ENCODE assay signal across 26 cellular contexts in the genomic region with DNA sequence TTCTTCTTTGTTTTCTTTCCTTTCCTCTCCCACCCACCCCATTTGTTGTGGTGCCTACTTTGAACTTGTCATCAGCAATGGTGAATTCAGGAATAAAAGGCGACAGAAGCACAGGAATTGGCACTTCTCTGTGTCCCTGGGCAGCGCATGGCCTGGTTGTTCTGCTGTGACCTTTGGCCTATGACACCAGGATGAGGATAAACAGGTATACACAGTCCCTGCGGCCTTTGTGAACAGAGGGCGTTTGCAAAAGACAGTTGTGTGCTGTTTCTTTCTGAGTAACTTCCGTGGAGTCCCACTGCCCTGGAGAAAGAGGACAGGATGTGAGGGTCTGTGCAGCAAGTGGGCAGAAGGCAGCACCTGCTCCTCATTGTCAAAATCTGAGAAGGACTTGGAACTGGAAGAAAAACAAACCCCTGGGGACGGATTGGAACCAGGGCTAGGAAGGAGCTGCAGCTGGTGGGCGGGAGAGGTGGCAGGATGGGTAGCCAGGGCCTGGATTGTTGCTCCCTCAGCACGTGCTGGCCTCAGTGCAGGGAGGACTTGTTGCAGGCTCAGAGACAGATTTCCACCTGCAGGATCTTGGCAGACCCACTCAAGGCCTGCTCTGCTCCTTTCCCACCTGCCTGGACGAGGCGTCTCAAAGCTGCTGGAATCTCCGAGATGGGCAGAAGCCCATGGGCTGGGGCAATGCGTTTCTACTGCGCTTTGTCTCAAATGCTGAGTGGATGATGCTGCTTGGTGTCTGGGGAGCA.
"Had no signal": no experiment of that assay in that cellular context is flagged by ENCODE, and none has a peak within 500 bp of the region (broad histone marks: within the 10 kb centered on the region; RNA-seq: fewer than 3 reads in every experiment).

No MANE protein-coding gene starts in this region.

- H3K27me3 ChIP-seq: esophagus squamous epithelium, gastrocnemius medialis, spleen, testis, upper lobe of left lung had no signal

- H3K4me3 ChIP-seq: coronary artery, esophagus squamous epithelium, gastrocnemius medialis, lower lobe of right lung, spleen, testis, upper lobe of left lung had no signal

- H3K27ac Mint-ChIP-seq: activated CD4-positive, alpha-beta T cell treated with anti-CD3 and anti-CD28 coated beads, Interleukin-2, amount 10 ng/mL, durations not matched to agents 7 days and 5 days; activated CD8-positive, alpha-beta memory T cell treated with anti-CD3 and anti-CD28 coated beads, Interleukin-2, amount 10 ng/mL, durations not matched to agents 7 days and 5 days; activated CD8-positive, alpha-beta T cell treated with anti-CD3 and anti-CD28 coated beads for 36 hours; activated T-helper 1 cell treated with anti-CD3 and anti-CD28 coated beads, Interleukin-12 subunit alpha, Interleukin-12 subunit beta, Interleukin-2, Interleukin-4 antibody, amounts not matched to agents 30 ng/mL and 10 ng/mL and 1 ng/mL, durations not matched to agents 14 hours and 24 hours and 36 hours; naive thymus-derived CD4-positive, alpha-beta T cell; progenitor cell of endocrine pancreas had no signal

- H3K4me1 Mint-ChIP-seq: activated CD4-positive, alpha-beta T cell treated with anti-CD3 and anti-CD28 coated beads, Interleukin-2, amount 10 ng/mL, durations not matched to agents 7 days and 5 days; activated CD8-positive, alpha-beta memory T cell treated with anti-CD3 and anti-CD28 coated beads, Interleukin-2, amount 10 ng/mL, durations not matched to agents 7 days and 5 days; central memory CD8-positive, alpha-beta T cell; naive thymus-derived CD4-positive, alpha-beta T cell had no signal

- H3K4me3 Mint-ChIP-seq: activated CD4-positive, alpha-beta T cell treated with anti-CD3 and anti-CD28 coated beads, Interleukin-2, amount 10 ng/mL, durations not matched to agents 7 days and 5 days; activated CD8-positive, alpha-beta memory T cell treated with anti-CD3 and anti-CD28 coated beads, Interleukin-2, amount 10 ng/mL, durations not matched to agents 7 days and 5 days; activated CD8-positive, alpha-beta T cell treated with anti-CD3 and anti-CD28 coated beads for 36 hours; activated T-helper 1 cell treated with anti-CD3 and anti-CD28 coated beads, Interleukin-12 subunit alpha, Interleukin-12 subunit beta, Interleukin-2, Interleukin-4 antibody, amounts not matched to agents 30 ng/mL and 10 ng/mL and 1 ng/mL, durations not matched to agents 14 hours and 24 hours and 36 hours; central memory CD8-positive, alpha-beta T cell had no signal

- ATAC-seq: activated CD8-positive, alpha-beta memory T cell treated with anti-CD3 and anti-CD28 coated beads, Interleukin-2, amount 10 ng/mL, durations not matched to agents 7 days and 5 days; activated CD8-positive, alpha-beta T cell treated with anti-CD3 and anti-CD28 coated beads for 36 hours; gastrocnemius medialis; left cardiac atrium; lower lobe of right lung; naive thymus-derived CD4-positive, alpha-beta T cell had no signal

- H3K9me3 Mint-ChIP-seq: activated CD4-positive, alpha-beta T cell treated with anti-CD3 and anti-CD28 coated beads, Interleukin-2, amount 10 ng/mL, durations not matched to agents 7 days and 5 days; activated CD8-positive, alpha-beta T cell treated with anti-CD3 and anti-CD28 coated beads for 36 hours; activated T-helper 1 cell treated with anti-CD3 and anti-CD28 coated beads, Interleukin-12 subunit alpha, Interleukin-12 subunit beta, Interleukin-2, Interleukin-4 antibody, amounts not matched to agents 30 ng/mL and 10 ng/mL and 1 ng/mL, durations not matched to agents 14 hours and 24 hours and 36 hours; central memory CD8-positive, alpha-beta T cell; naive thymus-derived CD4-positive, alpha-beta T cell had no signal

- H3K27me3 Mint-ChIP-seq: activated CD4-positive, alpha-beta T cell treated with anti-CD3 and anti-CD28 coated beads, Interleukin-2, amount 10 ng/mL, durations not matched to agents 7 days and 5 days; activated CD8-positive, alpha-beta memory T cell treated with anti-CD3 and anti-CD28 coated beads, Interleukin-2, amount 10 ng/mL, durations not matched to agents 7 days and 5 days; activated CD8-positive, alpha-beta T cell treated with anti-CD3 and anti-CD28 coated beads for 36 hours had no signal

- H3K9me3 ChIP-seq: esophagus squamous epithelium, gastrocnemius medialis, lower lobe of right lung, spleen, testis, upper lobe of left lung had no signal

- H3K4me1 ChIP-seq: spleen, testis, upper lobe of left lung had no signal

- H3K27ac ChIP-seq: coronary artery, esophagus squamous epithelium, lower lobe of right lung, spleen, testis, upper lobe of left lung, WERI-Rb-1 had no signal

- H3K36me3 ChIP-seq: esophagus squamous epithelium, gastrocnemius medialis, lower lobe of right lung, spleen, upper lobe of left lung, WERI-Rb-1 had no signal

- DNase-seq: activated CD4-positive, alpha-beta T cell treated with anti-CD3 and anti-CD28 coated beads, Interleukin-2, amount 10 ng/mL, durations not matched to agents 7 days and 5 days; activated CD4-positive, CD25-positive, alpha-beta regulatory T cell treated with anti-CD3 and anti-CD28 coated beads, Interleukin-2, amount 50 U/mL, for 72 hours; activated CD8-positive, alpha-beta memory T cell treated with anti-CD3 and anti-CD28 coated beads, Interleukin-2, amount 10 ng/mL, durations not matched to agents 7 days and 5 days; activated CD8-positive, alpha-beta T cell treated with anti-CD3 and anti-CD28 coated beads for 36 hours; activated gamma-delta T cell; activated naive CD4-positive, alpha-beta T cell treated with anti-CD3 and anti-CD28 coated beads, Interleukin-2, amount 50 U/mL, for 16 hours; anterior cingulate cortex; esophagus squamous epithelium; gastrocnemius medialis; islet precursor cell; left cardiac atrium; lower lobe of right lung; mesendoderm; naive thymus-derived CD4-positive, alpha-beta T cell; retina; spleen; stimulated activated CD4-positive, alpha-beta T cell treated with anti-CD3 and anti-CD28 coated beads, Interleukin-4, amount 100 ng/mL, for 1 hour; stimulated activated naive CD4-positive, alpha-beta T cell; T-helper 1 cell; testis; upper lobe of left lung; WERI-Rb-1 had no signal

- H3K36me3 Mint-ChIP-seq: activated CD8-positive, alpha-beta memory T cell treated with anti-CD3 and anti-CD28 coated beads, Interleukin-2, amount 10 ng/mL, durations not matched to agents 7 days and 5 days; naive thymus-derived CD4-positive, alpha-beta T cell had no signal
